ENCODE assay signal across 38 cellular contexts in the genomic region with DNA sequence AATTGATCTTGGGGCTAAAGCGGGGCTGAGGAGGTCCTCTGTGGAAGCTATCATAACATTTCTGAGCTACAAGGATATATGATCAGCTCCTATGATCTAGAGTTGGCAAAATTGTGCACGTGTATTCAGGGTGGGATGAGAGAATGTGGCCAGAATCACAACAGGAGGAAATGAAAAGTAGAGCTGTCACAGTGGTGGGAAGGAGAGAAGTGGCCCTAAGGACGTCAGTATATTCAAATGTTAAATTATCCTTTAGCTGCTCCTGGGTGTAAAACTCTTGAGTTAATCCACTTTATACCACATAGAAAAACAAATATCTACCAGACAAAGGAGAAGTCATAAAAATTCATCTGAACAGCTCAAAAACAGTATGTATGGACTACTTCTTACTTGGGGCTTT. TPM values are rescaled to one million over a fixed set of nuclear protein-coding genes. Genes with fewer than 3 reads are reported as not detected.
"Had no signal": no experiment of that assay in that cellular context is flagged by ENCODE, and none has a peak within 500 bp of the region (broad histone marks: within the 10 kb centered on the region; RNA-seq: fewer than 3 reads in every experiment).

No MANE protein-coding gene starts in this region.

- H3K27ac Mint-ChIP-seq: activated B cell treated with CpG ODN at 0.5 μM for 24 hours; activated CD4-positive, alpha-beta memory T cell treated with anti-CD3 and anti-CD28 coated beads for 36 hours; activated CD4-positive, alpha-beta T cell treated with anti-CD3 and anti-CD28 coated beads, Interleukin-2, amount 10 ng/mL, durations not matched to agents 24 days and 14 days; activated CD8-positive, alpha-beta T cell treated with anti-CD3 and anti-CD28 coated beads for 36 hours; activated naive CD4-positive, alpha-beta T cell treated with anti-CD3 and anti-CD28 coated beads for 36 hours; activated naive CD4-positive, alpha-beta T cell treated with anti-CD3 and anti-CD28 coated beads, Interleukin-2, amount 50 U/mL, for 72 hours; activated naive CD8-positive, alpha-beta T cell treated with anti-CD3 and anti-CD28 coated beads for 36 hours; activated T-cell treated with anti-CD3 and anti-CD28 coated beads, Interleukin-2, amount 50 U/mL, for 72 hours; activated T-helper 1 cell treated with anti-CD3 and anti-CD28 coated beads, Interleukin-12 subunit alpha, Interleukin-12 subunit beta, Interleukin-2, Interleukin-4 antibody, amounts not matched to agents 30 ng/mL and 10 ng/mL and 1 ng/mL, durations not matched to agents 14 hours and 24 hours and 36 hours; activated T-helper 17 cell treated with anti-CD3 and anti-CD28 coated beads, Interleukin-2, amount 50 U/mL, for 72 hours; T-cell; T-helper 17 cell had no signal

- H3K4me1 Mint-ChIP-seq: activated B cell treated with CpG ODN at 0.5 μM for 24 hours; activated CD4-positive, alpha-beta T cell treated with anti-CD3 and anti-CD28 coated beads, Interleukin-2, amount 10 ng/mL, durations not matched to agents 24 days and 14 days; activated naive CD8-positive, alpha-beta T cell treated with anti-CD3 and anti-CD28 coated beads for 36 hours; activated T-helper 17 cell treated with anti-CD3 and anti-CD28 coated beads, Interleukin-2, amount 50 U/mL, for 72 hours; central memory CD8-positive, alpha-beta T cell; T-cell; T-helper 17 cell had no signal

- H3K4me1 ChIP-seq: adrenal gland, body of pancreas, breast epithelium had no signal

- ATAC-seq: activated CD8-positive, alpha-beta T cell treated with anti-CD3 and anti-CD28 coated beads for 36 hours; activated naive CD4-positive, alpha-beta T cell treated with anti-CD3 and anti-CD28 coated beads, Interleukin-2, amount 50 U/mL, for 72 hours; activated T-cell treated with anti-CD3 and anti-CD28 coated beads, Interleukin-2, amount 50 U/mL, for 4 hours; activated T-cell treated with anti-CD3 and anti-CD28 coated beads, Interleukin-2, amount 50 U/mL, for 72 hours; activated T-helper 17 cell treated with anti-CD3 and anti-CD28 coated beads, Interleukin-2, amount 50 U/mL, for 72 hours; body of pancreas; T-cell; T-helper 17 cell had no signal

- H3K4me3 Mint-ChIP-seq: activated B cell treated with CpG ODN at 0.5 μM for 24 hours; activated CD4-positive, alpha-beta memory T cell treated with anti-CD3 and anti-CD28 coated beads for 36 hours; activated CD4-positive, alpha-beta T cell treated with anti-CD3 and anti-CD28 coated beads, Interleukin-2, amount 10 ng/mL, durations not matched to agents 24 days and 14 days; activated CD8-positive, alpha-beta T cell treated with anti-CD3 and anti-CD28 coated beads for 36 hours; activated naive CD4-positive, alpha-beta T cell treated with anti-CD3 and anti-CD28 coated beads for 36 hours; activated naive CD8-positive, alpha-beta T cell treated with anti-CD3 and anti-CD28 coated beads for 36 hours; activated T-cell treated with anti-CD3 and anti-CD28 coated beads, Interleukin-2, amount 50 U/mL, for 4 hours; activated T-cell treated with anti-CD3 and anti-CD28 coated beads, Interleukin-2, amount 50 U/mL, for 72 hours; activated T-helper 1 cell treated with anti-CD3 and anti-CD28 coated beads, Interleukin-12 subunit alpha, Interleukin-12 subunit beta, Interleukin-2, Interleukin-4 antibody, amounts not matched to agents 30 ng/mL and 10 ng/mL and 1 ng/mL, durations not matched to agents 14 hours and 24 hours and 36 hours; activated T-helper 17 cell treated with anti-CD3 and anti-CD28 coated beads, Interleukin-2, amount 50 U/mL, for 72 hours; central memory CD8-positive, alpha-beta T cell; T-cell; T-helper 17 cell had no signal

- H3K27me3 ChIP-seq: body of pancreas, brain microvascular endothelial cell, breast epithelium had no signal

- H3K36me3 ChIP-seq: adrenal gland, brain microvascular endothelial cell, breast epithelium had no signal

- H3K9me3 Mint-ChIP-seq: activated B cell treated with CpG ODN at 0.5 μM for 24 hours; activated CD4-positive, alpha-beta memory T cell treated with anti-CD3 and anti-CD28 coated beads for 36 hours; activated CD4-positive, alpha-beta T cell treated with anti-CD3 and anti-CD28 coated beads, Interleukin-2, amount 10 ng/mL, durations not matched to agents 24 days and 14 days; activated CD8-positive, alpha-beta T cell treated with anti-CD3 and anti-CD28 coated beads for 36 hours; activated naive CD4-positive, alpha-beta T cell treated with anti-CD3 and anti-CD28 coated beads for 36 hours; activated naive CD4-positive, alpha-beta T cell treated with anti-CD3 and anti-CD28 coated beads, Interleukin-2, amount 50 U/mL, for 72 hours; activated naive CD8-positive, alpha-beta T cell treated with anti-CD3 and anti-CD28 coated beads for 36 hours; activated T-cell treated with anti-CD3 and anti-CD28 coated beads, Interleukin-2, amount 50 U/mL, for 4 hours; activated T-cell treated with anti-CD3 and anti-CD28 coated beads, Interleukin-2, amount 50 U/mL, for 72 hours; activated T-helper 1 cell treated with anti-CD3 and anti-CD28 coated beads, Interleukin-12 subunit alpha, Interleukin-12 subunit beta, Interleukin-2, Interleukin-4 antibody, amounts not matched to agents 30 ng/mL and 10 ng/mL and 1 ng/mL, durations not matched to agents 14 hours and 24 hours and 36 hours; activated T-helper 17 cell treated with anti-CD3 and anti-CD28 coated beads, Interleukin-2, amount 50 U/mL, for 72 hours; central memory CD8-positive, alpha-beta T cell had no signal

- H3K9me3 ChIP-seq: adrenal gland, body of pancreas had no signal

- H3K4me3 ChIP-seq: adrenal gland, body of pancreas, breast epithelium had no signal

- H3K36me3 Mint-ChIP-seq: activated CD4-positive, alpha-beta memory T cell treated with anti-CD3 and anti-CD28 coated beads for 36 hours; activated naive CD8-positive, alpha-beta T cell treated with anti-CD3 and anti-CD28 coated beads for 36 hours; T-cell had no signal

- DNase-seq: activated B cell treated with CpG ODN at 0.5 μM for 24 hours; activated CD4-positive, alpha-beta memory T cell treated with anti-CD3 and anti-CD28 coated beads for 36 hours; activated CD4-positive, alpha-beta T cell treated with anti-CD3 and anti-CD28 coated beads for 4 hours; activated CD4-positive, alpha-beta T cell treated with anti-CD3 and anti-CD28 coated beads, Interleukin-2, amount 10 ng/mL, durations not matched to agents 24 days and 14 days; activated CD4-positive, alpha-beta T cell treated with anti-CD3 and anti-CD28 coated beads, Interleukin-2, amount 50 U/mL, for 1 hour; activated CD4-positive, alpha-beta T cell treated with anti-CD3 and anti-CD28 coated beads, Interleukin-2, amount 50 U/mL, for 4 hours; activated CD4-positive, CD25-positive, alpha-beta regulatory T cell treated with anti-CD3 and anti-CD28 coated beads, Interleukin-2, amount 50 U/mL, for 72 hours; activated CD8-positive, alpha-beta memory T cell treated with anti-CD3 and anti-CD28 coated beads, Interleukin-2, amount 50 U/mL, for 4 hours; activated CD8-positive, alpha-beta T cell treated with anti-CD3 and anti-CD28 coated beads for 36 hours; activated effector memory CD4-positive, alpha-beta T cell treated with anti-CD3 and anti-CD28 coated beads, Interleukin-2, amount 50 U/mL, for 16 hours; activated gamma-delta T cell treated with Interleukin-2 at 50 U/mL for 16 hours; activated naive CD4-positive, alpha-beta T cell; activated naive CD4-positive, alpha-beta T cell treated with anti-CD3 and anti-CD28 coated beads for 36 hours; activated naive CD4-positive, alpha-beta T cell treated with anti-CD3 and anti-CD28 coated beads, Interleukin-2, amount 50 U/mL, for 16 hours; activated naive CD8-positive, alpha-beta T cell treated with anti-CD3 and anti-CD28 coated beads for 36 hours; activated T-cell treated with anti-CD3 and anti-CD28 coated beads for 4 hours; activated T-cell treated with anti-CD3 and anti-CD28 coated beads, Interleukin-2, amount 50 U/mL, for 1 hour; activated T-cell treated with anti-CD3 and anti-CD28 coated beads, Interleukin-2, amount 50 U/mL, for 4 hours; activated T-cell treated with anti-CD3 and anti-CD28 coated beads, Interleukin-2, amount 50 U/mL, for 72 hours; adrenal gland; amniotic stem cell; aorta; body of pancreas; brain microvascular endothelial cell; caudate nucleus; cerebellar nuclear complex; T-cell; T-helper 17 cell; T-helper 9 cell had no signal

- H3K27ac ChIP-seq: adrenal gland, body of pancreas, brain microvascular endothelial cell, breast epithelium, VCaP had no signal

RNA-seq across cellular contexts. Expression of a gene that starts 14.8 kb away (rescaled TPM):
- total RNA-seq: activated B cell treated with CpG ODN at 0.5 μM for 24 hours; activated CD4-positive, alpha-beta memory T cell treated with anti-CD3 and anti-CD28 coated beads for 36 hours; activated CD4-positive, alpha-beta T cell treated with anti-CD3 and anti-CD28 coated beads, Interleukin-2, amount 10 ng/mL, durations not matched to agents 24 days and 14 days; activated CD8-positive, alpha-beta memory T cell treated with anti-CD3 and anti-CD28 coated beads for 36 hours; activated CD8-positive, alpha-beta T cell treated with anti-CD3 and anti-CD28 coated beads for 36 hours; activated naive CD4-positive, alpha-beta T cell treated with anti-CD3 and anti-CD28 coated beads for 36 hours; activated naive CD4-positive, alpha-beta T cell treated with anti-CD3 and anti-CD28 coated beads, Interleukin-2, amount 50 U/mL, for 72 hours; activated naive CD8-positive, alpha-beta T cell treated with anti-CD3 and anti-CD28 coated beads for 36 hours; activated T-cell treated with anti-CD3 and anti-CD28 coated beads, Interleukin-2, amount 50 U/mL, for 4 hours; activated T-cell treated with anti-CD3 and anti-CD28 coated beads, Interleukin-2, amount 50 U/mL, for 72 hours; activated T-helper 1 cell treated with anti-CD3 and anti-CD28 coated beads, Interleukin-12 subunit alpha, Interleukin-12 subunit beta, Interleukin-2, Interleukin-4 antibody, amounts not matched to agents 30 ng/mL and 10 ng/mL and 1 ng/mL, durations not matched to agents 14 hours and 24 hours and 36 hours; aorta; body of pancreas; T-cell; T-helper 1 cell treated with Interleukin-12 subunit alpha and Interleukin-12 subunit beta and Interleukin-4 antibody, amounts not matched to agents 30 ng/mL and 1 ng/mL, for 36 hours; T-helper 17 cell; T-helper 2 cell treated with Interferon-gamma antibody and Interleukin-4, amounts not matched to agents 100 ng/mL and 5 ng/mL, for 36 hours had no signal
